23 cellular contexts compared by ENCODE assay signal in genomic region chr20:8505817-8506216, GRCh38.
"Had no signal": no experiment of that assay in that cellular context is flagged by ENCODE, and none has a peak within 500 bp of the region (broad histone marks: within the 10 kb centered on the region; RNA-seq: fewer than 3 reads in every experiment).

No MANE protein-coding gene starts in this region.

- DNase-seq: activated CD8-positive, alpha-beta memory T cell treated with anti-CD3 and anti-CD28 coated beads for 24 hours; activated CD8-positive, alpha-beta memory T cell treated with anti-CD3 and anti-CD28 coated beads, Interleukin-2, amount 50 U/mL, for 48 hours; activated effector memory CD4-positive, alpha-beta T cell treated with Interleukin-2 at 50 U/mL for 16 hours; activated naive CD4-positive, alpha-beta T cell treated with anti-CD3 and anti-CD28 coated beads, Interleukin-2, amount 50 U/mL, for 16 hours; activated T-cell treated with anti-CD3 and anti-CD28 coated beads, Interleukin-2, amount 50 U/mL, for 48 hours; aorta; cerebellar nuclear complex; cortex of kidney; effector CD8-positive, alpha-beta T cell; immature natural killer cell; kidney glomerular epithelial cell; left ventricle myocardium inferior; mammary epithelial cell; midbrain; right lobe of liver; stimulated activated CD4-positive, alpha-beta T cell treated with anti-CD3 and anti-CD28 coated beads, Interleukin-4, amount 100 ng/mL, for 1 hour; stomach; T-helper 9 cell; trophoblast cell had no signal

- H3K27me3 ChIP-seq: breast epithelium, esophagus muscularis mucosa, right lobe of liver, stomach had no signal

- H3K4me2 ChIP-seq: smooth muscle cell had no signal

- ATAC-seq: activated CD4-positive, CD25-positive, alpha-beta regulatory T cell treated with anti-CD3 and anti-CD28 coated beads, Interleukin-2, amount 50 U/mL, for 24 hours; right lobe of liver had no signal

- H3K27ac Mint-ChIP-seq: immature natural killer cell had no signal

- H3K36me3 ChIP-seq: breast epithelium, esophagus muscularis mucosa, left ventricle myocardium inferior, right lobe of liver, stomach had no signal

- H3K27ac ChIP-seq: breast epithelium, esophagus muscularis mucosa, left ventricle myocardium inferior, right lobe of liver, stomach had no signal

- H3K4me3 Mint-ChIP-seq: immature natural killer cell had no signal

- H3K4me3 ChIP-seq: breast epithelium, esophagus muscularis mucosa, left ventricle myocardium inferior, right lobe of liver, smooth muscle cell, stomach had no signal

- H3K9me3 ChIP-seq: breast epithelium, esophagus muscularis mucosa, left ventricle myocardium inferior, right lobe of liver, stomach had no signal

- H3K4me1 ChIP-seq: breast epithelium, right lobe of liver had no signal
